Comparison of ENCODE assay signal across 19 cellular contexts in the genomic region with DNA sequence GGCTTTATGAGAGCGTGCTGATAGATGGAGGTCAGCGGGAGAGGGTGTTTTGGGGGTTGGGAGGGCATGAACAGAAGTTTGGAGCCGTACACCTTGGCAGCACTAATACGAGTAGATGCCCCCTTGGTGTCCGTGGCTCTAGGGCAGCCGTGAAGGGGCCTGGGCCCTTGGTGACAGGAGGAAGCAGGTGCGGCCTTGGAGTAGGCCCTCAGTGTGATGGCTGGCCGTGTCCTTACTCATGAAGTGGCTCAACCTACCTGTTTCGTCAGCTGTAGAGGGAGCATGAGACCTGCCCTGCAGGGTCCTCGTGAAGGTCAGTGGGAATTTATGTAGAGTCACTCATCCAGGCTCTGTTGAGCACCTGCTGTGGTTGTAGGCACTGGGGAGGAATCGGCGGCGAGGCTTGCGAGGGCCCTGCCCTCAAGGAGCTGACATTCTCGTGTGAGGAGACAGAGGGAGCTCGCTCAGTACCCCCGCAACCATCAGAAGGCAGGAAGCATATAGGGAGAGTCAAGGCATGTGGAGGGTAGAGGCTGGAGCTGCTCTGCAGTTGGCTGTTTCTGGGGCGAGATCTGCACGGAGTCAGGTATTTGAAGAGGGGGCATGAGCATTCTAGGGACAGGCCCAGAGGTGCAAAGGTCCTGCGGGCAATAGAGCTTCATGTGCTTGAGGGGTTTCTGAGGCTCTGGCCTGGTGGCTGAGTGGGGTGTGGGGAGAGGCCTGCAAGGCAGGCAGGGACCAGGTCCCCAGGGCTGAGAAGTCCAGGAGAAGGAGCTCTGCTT. TPM values are rescaled to one million over a fixed set of nuclear protein-coding genes. Genes with fewer than 3 reads are reported as not detected.
DNase-seq lines count a peak whose midpoint lies in the region; ATAC-seq and TF ChIP-seq lines count a peak whose summit lies in the region.
"Had no signal": no experiment of that assay in that cellular context is flagged by ENCODE, and none has a peak within 500 bp of the region (broad histone marks: within the 10 kb centered on the region; RNA-seq: fewer than 3 reads in every experiment).

No MANE protein-coding gene starts in this region.

- no peaks in the 10 kb centered on the region for H3K27me3 ChIP-seq in Panc1 (ENCODE audit: control insufficient read depth, insufficient read depth, low read length)
- no peaks in the 10 kb centered on the region for H3K27me3 ChIP-seq in lower lobe of right lung (ENCODE audit: low read depth)
- H3K27me3 ChIP-seq: heart right ventricle, tibial nerve had no signal

- no peaks in the 10 kb centered on the region for H3K27me3 Mint-ChIP-seq in activated naive CD4-positive, alpha-beta T cell treated with anti-CD3 and anti-CD28 coated beads, Interleukin-2, amount 10 ng/mL, durations not matched to agents 7 days and 5 days
- H3K27me3 Mint-ChIP-seq in stimulated activated naive B cell treated with anti-CD40 and anti-IgM and Interleukin-4, amounts not matched to agents 10 μg/mL and 1 μg/mL and 100 μg/mL, for 72 hours = no peaks in the 10 kb centered on the region

- no peak overlapping the region for H3K4me3 ChIP-seq in Panc1 (ENCODE audit: low read depth in 2 of 2, low read length in 2 of 2)
- H3K4me3 ChIP-seq in lower lobe of right lung = no peak overlapping the region
- H3K4me3 ChIP-seq: heart right ventricle, tibial nerve had no signal

- no peak overlapping the region for H3K27ac ChIP-seq in Panc1 (ENCODE audit: low read length)
- peak overlapping the region; percentile 83 for H3K27ac ChIP-seq in lower lobe of right lung
- H3K27ac ChIP-seq: heart right ventricle, HL-60, tibial nerve had no signal

- CTCF ChIA-PET in activated naive CD4-positive, alpha-beta T cell treated with anti-CD3 and anti-CD28 coated beads, Interleukin-2, amount 10 ng/mL, durations not matched to agents 7 days and 5 days (lab: Charles Lee) = interaction anchor here (0.5 to 11.1 kb wide), 13 partner anchors 9 to 1206 kb away, joined by 3 to 159 read pairs (median 5); partner anchors contain the start of gene TBC1D22A
- CTCF ChIA-PET in Panc1 (lab: Charles Lee) = interaction anchor here (0.5 to 1.3 kb wide), 2 partner anchors 43 to 52 kb away, joined by 5 to 7 read pairs; no protein-coding TSS in a partner anchor

- BruUV-seq in Panc1 (replicated peaks; lab: Mats Ljungman, UMichigan) = TSS peak; percentile 45

- POLR2A ChIA-PET in Panc1 (lab: Charles Lee) = no interaction called here

- no peak for DNase-seq in activated naive CD4-positive, alpha-beta T cell treated with anti-CD3 and anti-CD28 coated beads, Interleukin-2, amount 10 ng/mL, durations not matched to agents 7 days and 5 days
- no peak for DNase-seq in activated naive CD4-positive, alpha-beta T cell treated with Interleukin-2 at 50 U/mL for 16 hours
- DNase-seq in Panc1 (ENCODE audit: low read depth, low spot score) (no peak), lower lobe of right lung (peak; percentile 72)
- no peak for DNase-seq in stimulated activated naive B cell treated with anti-CD40 and anti-IgM and Interleukin-4, amounts not matched to agents 10 μg/mL and 1 μg/mL and 100 μg/mL, for 72 hours
- DNase-seq: cerebellar nuclear complex; COR-L47; H9; heart right ventricle; KBM-7; NCI-H526; SHP77 treated with DMSO at 0.1 percent for 48 hours; stimulated activated naive CD4-positive, alpha-beta T cell treated with Interleukin-2 at 50 U/mL for 16 hours had no signal

- TF ChIP-seq CTCF in Panc1 (IDR thresholded peaks at IDR 0.05) = no peak
- TF ChIP-seq CTCF in lower lobe of right lung (IDR thresholded peaks at IDR 0.05) = no peak

- no peak overlapping the region for H3K4me3 Mint-ChIP-seq in activated naive CD4-positive, alpha-beta T cell treated with anti-CD3 and anti-CD28 coated beads, Interleukin-2, amount 10 ng/mL, durations not matched to agents 7 days and 5 days
- H3K4me3 Mint-ChIP-seq in stimulated activated naive B cell treated with anti-CD40 and anti-IgM and Interleukin-4, amounts not matched to agents 10 μg/mL and 1 μg/mL and 100 μg/mL, for 72 hours = no peak overlapping the region
- H3K4me3 Mint-ChIP-seq: H9, WTC11 had no signal

- H3K27ac Mint-ChIP-seq in activated naive CD4-positive, alpha-beta T cell treated with anti-CD3 and anti-CD28 coated beads, Interleukin-2, amount 10 ng/mL, durations not matched to agents 7 days and 5 days = peak overlapping the region; percentile 43
- peak overlapping the region; percentile 62 for H3K27ac Mint-ChIP-seq in stimulated activated naive B cell treated with anti-CD40 and anti-IgM and Interleukin-4, amounts not matched to agents 10 μg/mL and 1 μg/mL and 100 μg/mL, for 72 hours
- H3K27ac Mint-ChIP-seq: WTC11 had no signal

- peaks cover 32% of the 10 kb centered on the region for H3K4me1 Mint-ChIP-seq in activated naive CD4-positive, alpha-beta T cell treated with anti-CD3 and anti-CD28 coated beads, Interleukin-2, amount 10 ng/mL, durations not matched to agents 7 days and 5 days
- H3K4me1 Mint-ChIP-seq in stimulated activated naive B cell treated with anti-CD40 and anti-IgM and Interleukin-4, amounts not matched to agents 10 μg/mL and 1 μg/mL and 100 μg/mL, for 72 hours = peaks cover 48 to 81% of the 10 kb centered on the region in 2 donors

- H3K4me1 ChIP-seq in Panc1 (ENCODE audit: control insufficient read depth, insufficient read depth, low read length) = peaks cover 10% of the 10 kb centered on the region
- H3K4me1 ChIP-seq in lower lobe of right lung = peaks cover 32% of the 10 kb centered on the region

- H3K9me3 Mint-ChIP-seq in activated naive CD4-positive, alpha-beta T cell treated with anti-CD3 and anti-CD28 coated beads, Interleukin-2, amount 10 ng/mL, durations not matched to agents 7 days and 5 days = no peaks in the 10 kb centered on the region
- H3K9me3 Mint-ChIP-seq in stimulated activated naive B cell treated with anti-CD40 and anti-IgM and Interleukin-4, amounts not matched to agents 10 μg/mL and 1 μg/mL and 100 μg/mL, for 72 hours = no peaks in the 10 kb centered on the region
- H3K9me3 Mint-ChIP-seq: H9, WTC11 had no signal

- intact Hi-C loops in Panc1 (cut with micrococcal nuclease; ENCODE audit: unreplicated experiment) = no loop called here
- intact Hi-C loops in lower lobe of right lung (cut with DNase I) = no loop called here

- H3K9me3 ChIP-seq in Panc1 (ENCODE audit: control insufficient read depth, insufficient read depth, low read depth, low read length) (no peaks in the 10 kb centered on the region), lower lobe of right lung (no peaks in the 10 kb centered on the region)
- H3K9me3 ChIP-seq: heart right ventricle, tibial nerve had no signal

- peaks cover 64% of the 10 kb centered on the region for H3K36me3 Mint-ChIP-seq in activated naive CD4-positive, alpha-beta T cell treated with anti-CD3 and anti-CD28 coated beads, Interleukin-2, amount 10 ng/mL, durations not matched to agents 7 days and 5 days
- peaks cover 66 to 85% of the 10 kb centered on the region in 2 donors for H3K36me3 Mint-ChIP-seq in stimulated activated naive B cell treated with anti-CD40 and anti-IgM and Interleukin-4, amounts not matched to agents 10 μg/mL and 1 μg/mL and 100 μg/mL, for 72 hours

- no peak for ATAC-seq in Panc1
- peak; percentile 62 to 68 for ATAC-seq in lower lobe of right lung
- ATAC-seq in stimulated activated naive B cell treated with anti-CD40 and anti-IgM and Interleukin-4, amounts not matched to agents 10 μg/mL and 1 μg/mL and 100 μg/mL, for 72 hours (replicated peaks) = no peak
- no peak for ATAC-seq in GM21367 (IDR thresholded peaks at IDR 0.05; ENCODE audit: unreplicated experiment)
- no peak for ATAC-seq in GM18502 (IDR thresholded peaks at IDR 0.05; ENCODE audit: poor library complexity, unreplicated experiment)
- no peak for ATAC-seq in GM18511 (IDR thresholded peaks at IDR 0.05; ENCODE audit: unreplicated experiment)

- H3K36me3 ChIP-seq in Panc1 (ENCODE audit: control insufficient read depth, insufficient read depth, low read length) (no peaks in the 10 kb centered on the region), lower lobe of right lung (peaks cover 67% of the 10 kb centered on the region)

- in situ Hi-C loops in Panc1 (cut with HindIII; ENCODE audit: low pct_unique_long_range_greater_than_20kb, low sequenced_read_pairs) = no loop called here

RNA-seq across cellular contexts. Expression of gene TBC1D22A, which starts 39.6 kb away (rescaled TPM):
- 28.7 TPM for total RNA-seq in Panc1 (2021; ENCODE audit: unreplicated experiment)
- 35.6 TPM for polyA plus RNA-seq in Panc1 (2012; ENCODE audit: insufficient read length)
- 34.1 TPM for total RNA-seq in lower lobe of right lung

Comparison
In these comparisons a context has a peak if more than half of its experiments do, and no peak if none do; other contexts are left out.
1. ATAC-seq: peak in lower lobe of right lung (2 of 2); none in Panc1 (single experiment), stimulated activated naive B cell treated with anti-CD40 and anti-IgM and Interleukin-4, amounts not matched to agents 10 μg/mL and 1 μg/mL and 100 μg/mL, for 72 hours (0 of 2), GM21367 (single experiment), GM18502 (single experiment) and GM18511 (single experiment).